32 cellular contexts compared by ENCODE assay signal in the genomic region with DNA sequence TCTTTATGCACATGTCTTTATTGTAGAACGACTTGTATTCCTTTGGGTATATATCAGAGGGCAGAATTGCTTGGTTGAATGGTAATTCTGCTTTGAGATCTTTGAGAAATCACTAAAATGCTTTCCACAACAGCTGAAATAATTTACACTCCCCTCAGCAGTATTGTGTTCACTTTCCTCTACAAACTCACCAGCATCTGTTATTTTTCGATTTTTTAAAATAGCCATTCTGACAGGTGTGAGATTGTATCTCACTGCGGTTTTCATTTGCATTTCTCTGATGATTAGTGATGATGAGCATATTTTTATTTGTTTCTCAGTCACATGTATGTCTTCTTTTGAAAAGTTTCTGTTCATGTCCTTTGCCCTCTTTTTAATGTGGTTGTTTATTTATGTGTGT.
"Had no signal": no experiment of that assay in that cellular context is flagged by ENCODE, and none has a peak within 500 bp of the region (broad histone marks: within the 10 kb centered on the region; RNA-seq: fewer than 3 reads in every experiment).

No MANE protein-coding gene starts in this region.

- H3K9ac ChIP-seq: KMS-11 had no signal

- H3K9me3 ChIP-seq: MG63, SJCRH30 had no signal

- DNase-seq: Karpas-422, MG63, MV-4-11, NCI-H1092, NCI-H1105, NCI-H1417 treated with DMSO at 0.1 percent for 48 hours, NCI-H1436 treated with DMSO at 0.1 percent for 48 hours, NCI-H1694 treated with DMSO at 0.1 percent for 48 hours, NCI-H187 treated with DMSO at 0.1 percent for 48 hours, NCI-H2029, NCI-H2081, NCI-H2171 treated with DMSO at 0.1 percent for 48 hours, NCI-H2227 treated with DMSO at 0.1 percent for 48 hours, NCI-H345, NCI-H446, NCI-H510A treated with DMSO at 0.1 percent for 48 hours, NCI-H526, NCI-H69, NCI-H748 treated with DMSO at 0.1 percent for 48 hours, NCI-H82, PC-9, SHP77, SIG-M5, SW 1271, T-helper 1 cell had no signal

- H3K4me2 ChIP-seq: KMS-11, PC-9 had no signal

- ATAC-seq: Panc1, Right ventricle myocardium inferior, SK-N-SH treated with all-trans-retinoic acid at 6 μM for 48 hours had no signal

- H3K36me3 ChIP-seq: MG63, SJCRH30 had no signal

- H3K27ac ChIP-seq: KMS-11, PC-9, RWPE1, SJCRH30, SK-N-MC had no signal

- H3K4me3 ChIP-seq: MG63, PC-9, SJCRH30, SK-N-MC had no signal

- H3K27me3 ChIP-seq: MG63, SJCRH30 had no signal

- H2AFZ ChIP-seq: PC-9 had no signal
